ENCODE assay signal across 19 cellular contexts in the genomic region with DNA sequence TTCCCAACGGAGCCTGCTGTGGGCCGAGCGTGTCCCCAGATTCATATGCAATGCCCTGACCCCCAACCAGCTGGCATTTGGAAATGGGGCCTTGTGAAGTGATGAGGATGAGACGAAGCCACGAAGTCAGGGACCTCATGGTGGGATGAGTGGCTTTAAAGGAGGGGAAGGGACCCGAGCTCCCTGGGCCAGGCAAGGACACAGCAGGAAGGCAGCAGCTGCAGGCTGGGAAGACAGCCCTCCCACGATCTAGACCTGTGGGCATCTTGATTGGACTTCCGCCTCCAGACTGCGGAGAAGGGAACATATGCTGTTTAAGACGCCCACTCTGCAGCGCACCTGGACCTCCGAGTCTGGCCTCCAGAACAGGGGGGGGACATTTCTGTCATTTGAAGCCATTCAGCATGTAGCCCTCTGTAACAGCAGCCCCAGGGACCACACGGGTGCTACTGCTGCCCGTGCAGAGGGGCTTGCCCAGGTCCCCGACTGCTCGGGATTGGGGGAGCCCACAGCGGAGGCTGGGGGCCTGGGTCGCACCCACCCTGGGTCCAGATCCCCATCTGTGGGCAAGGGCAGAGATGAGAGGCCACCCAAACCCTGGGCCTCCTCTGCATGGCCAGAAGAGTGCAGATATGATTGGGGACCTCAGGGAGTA. TPM values are rescaled to one million over a fixed set of nuclear protein-coding genes. Genes with fewer than 3 reads are reported as not detected.
DNase-seq lines count a peak whose midpoint lies in the region; ATAC-seq and TF ChIP-seq lines count a peak whose summit lies in the region.
"Had no signal": no experiment of that assay in that cellular context is flagged by ENCODE, and none has a peak within 500 bp of the region (broad histone marks: within the 10 kb centered on the region; RNA-seq: fewer than 3 reads in every experiment).

No MANE protein-coding gene starts in this region.

- WGBS in endodermal cell (ENCODE audit: insufficient coverage in 1 of 2, insufficient read length in 1 of 2), 2 experiments = 82 to 89% methylated on average over 10 to 18 of the region's 18 CpGs

- peak; percentile 17 for DNase-seq in NCI-H82 (lab: John Stamatoyannopoulos, UW)
- no peak for DNase-seq in NCI-H82 treated with DMSO at 0.1 percent for 48 hours (lab: John Stamatoyannopoulos, UW; ENCODE audit: unreplicated experiment)
- DNase-seq in GM23338 (ENCODE audit: low spot score) = no peak
- DNase-seq in endodermal cell = no peak
- DNase-seq in osteoblast (ENCODE audit: insufficient read length, low spot score, missing footprints) = peak; percentile 48
- DNase-seq in NCI-H345 (lab: John Stamatoyannopoulos, UW) = no peak
- DNase-seq in activated gamma-delta T cell treated with Interleukin-2 at 50 U/mL for 16 hours = no peak
- DNase-seq: activated T-cell treated with anti-CD3 and anti-CD28 coated beads, Interleukin-2, amount 50 U/mL, for 1 hour; brain microvascular endothelial cell; cortex of kidney; EL; KBM-7; kidney glomerular epithelial cell; NCI-H2029 treated with DMSO at 0.1 percent for 48 hours; stimulated activated naive CD4-positive, alpha-beta T cell; trophoblast cell had no signal

- no peak overlapping the region for H3K27ac ChIP-seq in GM23338 (ENCODE audit: low read depth)
- H3K27ac ChIP-seq in endodermal cell (ENCODE audit: low read depth, low read length) = peak overlapping the region; percentile 44
- H3K27ac ChIP-seq in osteoblast (ENCODE audit: low read depth, low read length) = no peak overlapping the region
- H3K27ac ChIP-seq: brain microvascular endothelial cell had no signal

- H4K20me1 ChIP-seq in GM23338 (replicated peaks; ENCODE audit: insufficient read depth) (peaks cover 43% of the 10 kb centered on the region), osteoblast (ENCODE audit: insufficient read depth, low read length) (no peaks in the 10 kb centered on the region)

- H3K4me3 ChIP-seq in GM23338 (no peak overlapping the region), endodermal cell (ENCODE audit: low read length) (no peak overlapping the region), osteoblast (ENCODE audit: insufficient read depth, low read length) (no peak overlapping the region)

- H3K27me3 ChIP-seq in GM23338 (ENCODE audit: insufficient read depth) (no peaks in the 10 kb centered on the region), endodermal cell (ENCODE audit: control insufficient read depth, insufficient read depth, low read length, poor library complexity, severe bottlenecking) (no peaks in the 10 kb centered on the region), osteoblast (ENCODE audit: insufficient read depth, low read length) (peaks cover 1% of the 10 kb centered on the region)
- H3K27me3 ChIP-seq: brain microvascular endothelial cell had no signal

- no peak overlapping the region for H3K9ac ChIP-seq in endodermal cell (ENCODE audit: extremely low read depth, low read length, poor library complexity, severe bottlenecking)

- peaks cover 62% of the 10 kb centered on the region for H3K36me3 Mint-ChIP-seq in GM23338 (ENCODE audit: low read depth)
- peaks cover 2% of the 10 kb centered on the region for H3K36me3 Mint-ChIP-seq in endodermal cell (ENCODE audit: low read depth)
- H3K36me3 Mint-ChIP-seq: activated naive CD8-positive, alpha-beta T cell had no signal

- H3K4me2 ChIP-seq in GM23338 = no peak overlapping the region
- H3K4me2 ChIP-seq in osteoblast (ENCODE audit: insufficient read depth, low read length) = no peak overlapping the region

- H3K9me3 ChIP-seq in endodermal cell (ENCODE audit: control insufficient read depth, low read length) (no peaks in the 10 kb centered on the region), osteoblast (ENCODE audit: low read depth, low read length) (no peaks in the 10 kb centered on the region)

- H3K9me2 ChIP-seq in GM23338 (ENCODE audit: insufficient read depth) = no peaks in the 10 kb centered on the region

- H3K36me3 ChIP-seq in GM23338 (ENCODE audit: insufficient read depth) (peaks cover 13% of the 10 kb centered on the region; the same call in 1 of the 2 replicates), endodermal cell (ENCODE audit: control insufficient read depth, insufficient read depth, low read length) (peaks cover 7% of the 10 kb centered on the region), osteoblast (ENCODE audit: insufficient read depth, low read length) (no peaks in the 10 kb centered on the region)
- H3K36me3 ChIP-seq: brain microvascular endothelial cell had no signal

- H3K27ac Mint-ChIP-seq in GM23338 (peak overlapping the region; percentile 88; the same call in 1 of the 2 replicates), endodermal cell (peak overlapping the region; percentile 40)
- H3K27ac Mint-ChIP-seq: activated naive CD8-positive, alpha-beta T cell had no signal

- no peaks in the 10 kb centered on the region for H3K4me1 ChIP-seq in GM23338 (ENCODE audit: insufficient read depth)
- no peaks in the 10 kb centered on the region for H3K4me1 ChIP-seq in endodermal cell (ENCODE audit: control insufficient read depth, insufficient read depth, low read length)
- no peaks in the 10 kb centered on the region for H3K4me1 ChIP-seq in osteoblast (ENCODE audit: insufficient read depth, low read length)

- no peak overlapping the region for H2AFZ ChIP-seq in GM23338
- no peak overlapping the region for H2AFZ ChIP-seq in osteoblast (ENCODE audit: low read length)

- H3K79me2 ChIP-seq in GM23338 (replicated peaks; ENCODE audit: insufficient read depth) (peaks cover 60% of the 10 kb centered on the region), osteoblast (ENCODE audit: insufficient read depth, low read length) (no peaks in the 10 kb centered on the region)

- H3K27me3 Mint-ChIP-seq in GM23338 (ENCODE audit: insufficient read depth, low read depth, poor library complexity) (peaks cover 16% of the 10 kb centered on the region), endodermal cell (ENCODE audit: insufficient read depth) (no peaks in the 10 kb centered on the region)

- TF ChIP-seq CTCF in GM23338 (conservative IDR thresholded peaks at IDR 0.05; ENCODE audit: low read depth in 2 of 2) = no peak
- no peak for TF ChIP-seq CTCF in endodermal cell (conservative IDR thresholded peaks at IDR 0.05)
- TF ChIP-seq CTCF in osteoblast (IDR thresholded peaks at IDR 0.05; ENCODE audit: extremely low read depth, low read depth, low read length) = no peak

- H3K4me3 Mint-ChIP-seq in GM23338 = no peak overlapping the region
- no peak overlapping the region for H3K4me3 Mint-ChIP-seq in endodermal cell
- H3K4me3 Mint-ChIP-seq: activated naive CD8-positive, alpha-beta T cell had no signal

- peak; percentile 7 for ATAC-seq in GM23338
- no peak for ATAC-seq in GM21390 (IDR thresholded peaks at IDR 0.05; ENCODE audit: unreplicated experiment)

- H3K4me1 Mint-ChIP-seq in GM23338 (peaks cover 23% of the 10 kb centered on the region), endodermal cell (no peaks in the 10 kb centered on the region)

- H3K9me3 Mint-ChIP-seq in GM23338 = no peaks in the 10 kb centered on the region
- no peaks in the 10 kb centered on the region for H3K9me3 Mint-ChIP-seq in endodermal cell

- no peaks in the 10 kb centered on the region for H3F3A ChIP-seq in GM23338 (replicated peaks; ENCODE audit: low read depth)

RNA-seq across cellular contexts. Expression of a gene that starts 27.2 kb away (rescaled TPM):
- total RNA-seq in GM23338 (2014; rRNA removed; shearing (Covaris generic)) = 183 and 214 TPM in 2 replicates
- polyA plus RNA-seq in GM23338 (2016; fragmentation: Nextera tagmentation; extraction: Ambion mirVana) = 158 and 169 TPM in 2 replicates
- total RNA-seq in endodermal cell (10 to 100 TPM; 58.8 to 83.1 TPM), osteoblast (under 0.01 TPM in 1 of 2 replicates, not detected in the other)
- 48.4 TPM for polyA plus RNA-seq in endodermal cell (2013, experiment 1 of 2)
- polyA plus RNA-seq in endodermal cell (2013, experiment 2 of 2) = 41.1 TPM
- total RNA-seq: fibroblast of villous mesenchyme had no signal

Comparison
In these comparisons a context has a peak if more than half of its experiments do, and no peak if none do; other contexts are left out.
1. DNase-seq: peak in NCI-H82 (single experiment) and osteoblast (single experiment); none in NCI-H82 treated with DMSO at 0.1 percent for 48 hours (single experiment), GM23338 (single experiment), endodermal cell (single experiment), NCI-H345 (single experiment) and activated gamma-delta T cell treated with Interleukin-2 at 50 U/mL for 16 hours (single experiment).
2. RNA of a gene that starts 27.2 kb away (total RNA-seq): 183 to 214 TPM in GM23338 and 58.8 to 83.1 TPM in endodermal cell; under 0.01 TPM in osteoblast; every median in the first group is over 10 times any median in the second.